In genomic region chr11:3168742-3169234, GRCh38 we compare ENCODE assay signal across 13 cellular contexts. TPM values are rescaled to one million over a fixed set of nuclear protein-coding genes. Genes with fewer than 3 reads are reported as not detected.
DNase-seq lines count a peak whose midpoint lies in the region; ATAC-seq and TF ChIP-seq lines count a peak whose summit lies in the region.
"Not testable (repeated sequence)": the region's sequence is repeated elsewhere in the genome, so short reads cannot be mapped to it uniquely, and the experiment has no call there.
"Had no signal": no experiment of that assay in that cellular context is flagged by ENCODE, and none has a peak within 500 bp of the region (broad histone marks: within the 10 kb centered on the region; RNA-seq: fewer than 3 reads in every experiment).

No MANE protein-coding gene starts in this region.

- 78 to 90% (median 82%) methylated on average over 16 of the region's 16 CpGs for WGBS in heart left ventricle, 4 donors
- 78 to 82% (median 81%) methylated on average over 16 of the region's 16 CpGs for WGBS in psoas muscle, 3 donors
- WGBS in thymus = 81% methylated on average over 16 of the region's 16 CpGs

- H3K4me1 Mint-ChIP-seq in activated T-cell treated with anti-CD3 and anti-CD28 coated beads, Interleukin-2, amount 50 U/mL, for 72 hours (ENCODE audit: low read depth) = peaks cover 27% of the 10 kb centered on the region
- H3K4me1 Mint-ChIP-seq in dendritic cell treated with granulocyte-macrophage colony-stimulating factor and Interleukin-4, amounts not matched to agents 40 ng/mL and 50 ng/mL, for 4 days (ENCODE audit: low read depth) = peaks cover 40% of the 10 kb centered on the region

- H3K4me1 ChIP-seq in BLaER1 treated with 17β-estradiol and CSF1 and Interleukin-3, amounts not matched to agents 10 nM and 100 nM = peaks cover 49 to 86% (median 81%) of the 10 kb centered on the region in 10 experiments
- H3K4me1 ChIP-seq in heart left ventricle (peaks cover 0 to 38% (median 30%) of the 10 kb centered on the region in 12 donors), muscle layer of colon (ENCODE audit: insufficient read depth, low read length) (peaks cover 26% of the 10 kb centered on the region), psoas muscle (peaks cover 29% of the 10 kb centered on the region), thymus (ENCODE audit: control insufficient read depth, insufficient read depth, low read length) (peaks cover 62% of the 10 kb centered on the region)

- not testable (repeated sequence) for TF ChIP-seq POLR2A in heart left ventricle (IDR thresholded peaks at IDR 0.05)

- DNase-seq in activated T-cell treated with anti-CD3 and anti-CD28 coated beads, Interleukin-2, amount 50 U/mL, for 72 hours = not testable (repeated sequence)
- DNase-seq in heart left ventricle (peak in 1 of 5 donors; percentile 10), psoas muscle (peak in 1 of 2 donors; percentile 50)

- H3K36me3 Mint-ChIP-seq in activated T-cell treated with anti-CD3 and anti-CD28 coated beads, Interleukin-2, amount 50 U/mL, for 72 hours (ENCODE audit: insufficient read depth in 2 of 2); dendritic cell treated with granulocyte-macrophage colony-stimulating factor and Interleukin-4, amounts not matched to agents 40 ng/mL and 50 ng/mL, for 4 days (ENCODE audit: low read depth): not testable (repeated sequence)

- not testable (repeated sequence) for H3K27ac Mint-ChIP-seq in activated T-cell treated with anti-CD3 and anti-CD28 coated beads, Interleukin-2, amount 50 U/mL, for 72 hours
- peak overlapping the region; percentile 31 for H3K27ac Mint-ChIP-seq in dendritic cell treated with granulocyte-macrophage colony-stimulating factor and Interleukin-4, amounts not matched to agents 40 ng/mL and 50 ng/mL, for 4 days

- TF ChIP-seq CTCF in heart left ventricle (IDR thresholded peaks at IDR 0.05); psoas muscle (IDR thresholded peaks at IDR 0.05): not testable (repeated sequence)

- H3K27me3 ChIP-seq in BLaER1 treated with 17β-estradiol and CSF1 and Interleukin-3, amounts not matched to agents 10 nM and 100 nM = peaks cover 0 to 40% (median 0%) of the 10 kb centered on the region in 11 experiments; a peak in 8 of 22 replicates
- not testable (repeated sequence) for H3K27me3 ChIP-seq in heart left ventricle; muscle layer of colon (ENCODE audit: control insufficient read depth in 1 of 2, insufficient read depth in 2 of 2, low read length in 2 of 2); psoas muscle (ENCODE audit: insufficient read depth in 3 of 3, low read length in 2 of 3); thymus (ENCODE audit: control insufficient read depth, insufficient read depth)

- peak overlapping the region; percentile 12 to 73 (median 50); a peak in 16 of 22 replicates for H3K9ac ChIP-seq in BLaER1 treated with 17β-estradiol and CSF1 and Interleukin-3, amounts not matched to agents 10 nM and 100 nM
- not testable (repeated sequence) for H3K9ac ChIP-seq in muscle layer of colon (ENCODE audit: low read length)

- H3K4me3 Mint-ChIP-seq in activated T-cell treated with anti-CD3 and anti-CD28 coated beads, Interleukin-2, amount 50 U/mL, for 72 hours = peak overlapping the region; percentile 81 to 87
- H3K4me3 Mint-ChIP-seq in dendritic cell treated with granulocyte-macrophage colony-stimulating factor and Interleukin-4, amounts not matched to agents 40 ng/mL and 50 ng/mL, for 4 days = peak overlapping the region; percentile 14

- peak overlapping the region in 8 of 10 experiments; percentile 9 to 65 (median 49); a peak in 13 of 20 replicates for H3K4me3 ChIP-seq in BLaER1 treated with 17β-estradiol and CSF1 and Interleukin-3, amounts not matched to agents 10 nM and 100 nM
- peak overlapping the region in 10 of 12 donors; percentile 30 to 57 (median 47) for H3K4me3 ChIP-seq in heart left ventricle
- H3K4me3 ChIP-seq in muscle layer of colon (ENCODE audit: low read depth in 1 of 2, low read length in 2 of 2) = peak overlapping the region; percentile 55 to 70
- peak overlapping the region; percentile 52 for H3K4me3 ChIP-seq in psoas muscle
- peak overlapping the region; percentile 43 for H3K4me3 ChIP-seq in thymus (ENCODE audit: low read length)

- H3K27ac ChIP-seq in BLaER1 treated with 17β-estradiol and CSF1 and Interleukin-3, amounts not matched to agents 10 nM and 100 nM = peak overlapping the region in 9 of 11 experiments; percentile 43 to 81 (median 61); a peak in 17 of 22 replicates
- peak overlapping the region; percentile 99 for H3K27ac ChIP-seq in KOPT-K1 (ENCODE audit: low read depth, low read length, poor library complexity, severe bottlenecking)
- peak overlapping the region in 5 of 12 donors; percentile 58 to 71 (median 66) for H3K27ac ChIP-seq in heart left ventricle
- not testable (repeated sequence) for H3K27ac ChIP-seq in muscle layer of colon (ENCODE audit: low read depth, low read length); thymus (ENCODE audit: low read depth)
- H3K27ac ChIP-seq in psoas muscle = peak overlapping the region; percentile 72

- peak in 1 of 2 donors; percentile 4 for ATAC-seq in activated T-cell treated with anti-CD3 and anti-CD28 coated beads, Interleukin-2, amount 50 U/mL, for 72 hours (replicated peaks in 1 of 2)
- ATAC-seq in heart left ventricle, psoas muscle: not testable (repeated sequence)

- H3K9me3 ChIP-seq in BLaER1 treated with 17β-estradiol and CSF1 and Interleukin-3, amounts not matched to agents 10 nM and 100 nM (replicated peaks in 1 of 11); KOPT-K1 (ENCODE audit: insufficient read depth, low read length, poor library complexity, severe bottlenecking); heart left ventricle; muscle layer of colon (ENCODE audit: low read length); psoas muscle; thymus (ENCODE audit: control insufficient read depth): not testable (repeated sequence)

- H4K20me1 ChIP-seq in BLaER1 treated with 17β-estradiol and CSF1 and Interleukin-3, amounts not matched to agents 10 nM and 100 nM = peaks cover 3 to 35% (median 8%) of the 10 kb centered on the region in 11 experiments; a peak in 21 of 22 replicates

- peak overlapping the region; percentile 85 to 99 (median 96) for H3K4me2 ChIP-seq in BLaER1 treated with 17β-estradiol and CSF1 and Interleukin-3, amounts not matched to agents 10 nM and 100 nM

- H3K9me3 Mint-ChIP-seq in activated T-cell treated with anti-CD3 and anti-CD28 coated beads, Interleukin-2, amount 50 U/mL, for 72 hours; dendritic cell treated with granulocyte-macrophage colony-stimulating factor and Interleukin-4, amounts not matched to agents 40 ng/mL and 50 ng/mL, for 4 days: not testable (repeated sequence)

- peaks cover 11% of the 10 kb centered on the region for H3K27me3 Mint-ChIP-seq in activated T-cell treated with anti-CD3 and anti-CD28 coated beads, Interleukin-2, amount 50 U/mL, for 72 hours (ENCODE audit: low read depth)
- peaks cover 48% of the 10 kb centered on the region for H3K27me3 Mint-ChIP-seq in dendritic cell treated with granulocyte-macrophage colony-stimulating factor and Interleukin-4, amounts not matched to agents 40 ng/mL and 50 ng/mL, for 4 days

- intact Hi-C loops in dendritic cell treated with granulocyte-macrophage colony-stimulating factor and Interleukin-4, amounts not matched to agents 40 ng/mL and 50 ng/mL, for 4 days (cut with micrococcal nuclease) = not testable (repeated sequence)
- intact Hi-C loops in heart left ventricle (cut with DNase I) = loop anchor here in 3 of 10 donors (2.0 to 10.0 kb wide), 3 partner anchors 50 to 114 kb away; partner anchors contain the start of gene CARS1 (in 2 of the 3)
- intact Hi-C loops in psoas muscle (cut with DNase I) = loop anchor here in 1 of 2 donors (10.0 kb wide), 2 partner anchors 54 to 114 kb away; partner anchors contain the start of gene CARS1

- not testable (repeated sequence) for H3K36me3 ChIP-seq in BLaER1 treated with 17β-estradiol and CSF1 and Interleukin-3, amounts not matched to agents 10 nM and 100 nM; KOPT-K1 (ENCODE audit: insufficient read depth, low read length); heart left ventricle; muscle layer of colon (ENCODE audit: insufficient read depth, low read length); psoas muscle (ENCODE audit: insufficient read depth in 1 of 2, low read depth in 1 of 2); thymus (ENCODE audit: control insufficient read depth, insufficient read depth)

RNA-seq across cellular contexts. Expression of gene OSBPL5, which starts 3.7 kb away (rescaled TPM):
- 1 to 10 TPM; 6.3 to 7.0 TPM for total RNA-seq in activated T-cell treated with anti-CD3 and anti-CD28 coated beads, Interleukin-2, amount 50 U/mL, for 72 hours
- total RNA-seq in heart left ventricle (10 to 100 TPM; 10.1 to 27.7 (median 17.0) TPM), psoas muscle (10 to 100 TPM in 2 of 4 donors, 1 to 10 TPM in 2; 6.9 to 12.4 (median 10.3) TPM)
- polyA plus RNA-seq in heart left ventricle (10 to 100 TPM; 11.1 to 11.2 TPM), psoas muscle (1 to 10 TPM; 3.4 to 5.0 (median 4.3) TPM), thymus (28.2 TPM)

RNA-seq across cellular contexts. Expression of gene MRGPRG, which starts 49.8 kb away (rescaled TPM):
- total RNA-seq in activated T-cell treated with anti-CD3 and anti-CD28 coated beads, Interleukin-2, amount 50 U/mL, for 72 hours = not detected
- total RNA-seq in heart left ventricle = not detected
- not detected for polyA plus RNA-seq in heart left ventricle
- not detected for total RNA-seq in psoas muscle
- polyA plus RNA-seq in psoas muscle = not detected
- polyA plus RNA-seq in thymus = not detected
- total RNA-seq: esophagus mucosa, G401, mucosa of descending colon, progenitor cell of endocrine pancreas, Right ventricle myocardium superior had no signal
